In genomic region chr12:1972856-1973317, GRCh38 we compare ENCODE assay signal across 11 cellular contexts. TPM values are rescaled to one million over a fixed set of nuclear protein-coding genes. Genes with fewer than 3 reads are reported as not detected.
DNase-seq lines count a peak whose midpoint lies in the region; FAIRE-seq and TF ChIP-seq lines count a peak whose summit lies in the region.
"Had no signal": no experiment of that assay in that cellular context is flagged by ENCODE, and none has a peak within 500 bp of the region (broad histone marks: within the 10 kb centered on the region; RNA-seq: fewer than 3 reads in every experiment).

No MANE protein-coding gene starts in this region.

- H3K9ac ChIP-seq in GM23248 (peak overlapping the region; percentile 74), endothelial cell of umbilical vein (replicated peaks; ENCODE audit: extremely low read depth, insufficient read depth, low read length) (no peak overlapping the region), liver (ENCODE audit: low read depth in 1 of 2, low read length in 2 of 2) (no peak overlapping the region), stomach smooth muscle (ENCODE audit: low read length in 2 of 2) (peak overlapping the region; percentile 52 to 79)

- H3K9me2 ChIP-seq in GM23248 (ENCODE audit: insufficient read depth), result no peaks in the 10 kb centered on the region

- H3K36me3 ChIP-seq in GM23248 (ENCODE audit: low read depth) (0 out of 2 replicates have a peak, but pooled peaks cover 5% of the 10 kb centered on the region), endothelial cell of umbilical vein (ENCODE audit: control insufficient read depth in 2 of 2, extremely low read depth in 1 of 2, insufficient read depth in 2 of 2, low read length in 2 of 2) (no peaks in the 10 kb centered on the region), liver (ENCODE audit: control insufficient read depth in 4 of 4, insufficient read depth in 3 of 4, low read depth in 1 of 4, low read length in 3 of 4) (no peaks in the 10 kb centered on the region), stomach smooth muscle (ENCODE audit: control insufficient read depth in 2 of 2, insufficient read depth in 2 of 2, low read length in 2 of 2) (no peaks in the 10 kb centered on the region)
- no peaks in the 10 kb centered on the region for H3K36me3 ChIP-seq in CD8-positive, alpha-beta memory T cell (ENCODE audit: insufficient read depth, low read length)

- peaks cover 0 to 24% (median 11%) of the 10 kb centered on the region in 3 donors for H3K36me3 Mint-ChIP-seq in CD8-positive, alpha-beta memory T cell

- intact Hi-C loops in endothelial cell of umbilical vein (cut with micrococcal nuclease), result no loop called here

- H3K4me2 ChIP-seq in GM23248 (ENCODE audit: unreplicated experiment), result peak overlapping the region; percentile 60
- peak overlapping the region; percentile 21 for H3K4me2 ChIP-seq in endothelial cell of umbilical vein (ENCODE audit: insufficient read depth, low read length)

- H3K27ac Mint-ChIP-seq in CD8-positive, alpha-beta memory T cell, result peak overlapping the region in 1 of 8 donors; percentile 19
- H3K27ac Mint-ChIP-seq: activated CD8-positive, alpha-beta memory T cell treated with anti-CD3 and anti-CD28 coated beads, Interleukin-2, amount 10 ng/mL, durations not matched to agents 7 days and 5 days had no signal

- peak overlapping the region; percentile 50 for H3K4me3 ChIP-seq in GM23248
- no peak overlapping the region for H3K4me3 ChIP-seq in endothelial cell of umbilical vein (replicated peaks in 1 of 3; ENCODE audit: insufficient read depth in 1 of 3, low read depth in 1 of 3, low read length in 3 of 3)
- H3K4me3 ChIP-seq in liver (ENCODE audit: low read depth in 1 of 3, low read length in 3 of 3), result no peak overlapping the region
- H3K4me3 ChIP-seq in stomach smooth muscle (ENCODE audit: low read length in 2 of 2), result peak overlapping the region in 1 of 2 donors; percentile 9
- no peak overlapping the region for H3K4me3 ChIP-seq in CD8-positive, alpha-beta memory T cell (ENCODE audit: low read length)

- H3K4me1 ChIP-seq in GM23248 (ENCODE audit: insufficient read depth) (peaks cover 34% of the 10 kb centered on the region), endothelial cell of umbilical vein (ENCODE audit: control insufficient read depth, extremely low read depth, insufficient read depth, low read length) (no peaks in the 10 kb centered on the region), liver (ENCODE audit: control insufficient read depth in 4 of 4, insufficient read depth in 4 of 4, low read length in 3 of 4) (no peaks in the 10 kb centered on the region), stomach smooth muscle (ENCODE audit: control insufficient read depth, insufficient read depth, low read length) (peaks cover 12% of the 10 kb centered on the region)
- no peaks in the 10 kb centered on the region for H3K4me1 ChIP-seq in CD8-positive, alpha-beta memory T cell (ENCODE audit: insufficient read depth, low read length)

- 21 to 27% methylated on average over 9 of the region's 9 CpGs for WGBS in GM23248 (ENCODE audit: low coverage in 1 of 2, low lambda C conversion rate in 2 of 2, missing lambda C conversion rate in 2 of 2), 2 experiments
- WGBS in liver, result 86% methylated on average over 9 of the region's 9 CpGs

- in situ Hi-C loops in GM23248 (cut with MboI), result no loop called here

- peaks cover 6 to 42% (median 31%) of the 10 kb centered on the region in 3 donors for H3K4me1 Mint-ChIP-seq in CD8-positive, alpha-beta memory T cell
- H3K4me1 Mint-ChIP-seq: activated CD8-positive, alpha-beta memory T cell treated with anti-CD3 and anti-CD28 coated beads, Interleukin-2, amount 10 ng/mL, durations not matched to agents 7 days and 5 days had no signal

- H3K9me3 Mint-ChIP-seq in CD8-positive, alpha-beta memory T cell, result no peaks in the 10 kb centered on the region

- no peak overlapping the region for H3K4me3 Mint-ChIP-seq in CD8-positive, alpha-beta memory T cell
- H3K4me3 Mint-ChIP-seq: activated CD8-positive, alpha-beta memory T cell treated with anti-CD3 and anti-CD28 coated beads, Interleukin-2, amount 10 ng/mL, durations not matched to agents 7 days and 5 days had no signal

- TF ChIP-seq CTCF in endothelial cell of umbilical vein (IDR thresholded peaks at IDR 0.05; ENCODE audit: extremely low read depth in 1 of 2, insufficient read depth in 1 of 2, low read depth in 1 of 2, low read length in 2 of 2), result no peak
- TF ChIP-seq CTCF in liver (IDR thresholded peaks at IDR 0.05; ENCODE audit: low read depth, low read length, missing input control), result no peak

- H3K27me3 ChIP-seq in GM23248 (replicated peaks; ENCODE audit: insufficient read depth) (no peaks in the 10 kb centered on the region), endothelial cell of umbilical vein (ENCODE audit: control insufficient read depth in 2 of 2, insufficient read depth in 2 of 2, low read length in 2 of 2) (no peaks in the 10 kb centered on the region), liver (ENCODE audit: control insufficient read depth in 4 of 4, insufficient read depth in 4 of 4, low read length in 3 of 4) (no peaks in the 10 kb centered on the region), stomach smooth muscle (ENCODE audit: control insufficient read depth in 1 of 2, insufficient read depth in 2 of 2, low read length in 2 of 2) (no peaks in the 10 kb centered on the region)
- no peaks in the 10 kb centered on the region for H3K27me3 ChIP-seq in CD8-positive, alpha-beta memory T cell (ENCODE audit: insufficient read depth, low read length, poor library complexity, severe bottlenecking)

- H3K9me1 ChIP-seq in endothelial cell of umbilical vein (replicated peaks; ENCODE audit: control insufficient read depth, extremely low read depth, insufficient read depth, low read length), result no peaks in the 10 kb centered on the region

- DNase-seq in GM23248, result peak; percentile 73
- DNase-seq in endothelial cell of umbilical vein (ENCODE audit: low read depth, low spot score), result peak; percentile 65
- DNase-seq in CD8-positive, alpha-beta memory T cell, result no peak
- no peak for DNase-seq in foreskin melanocyte
- no peak for DNase-seq in SHP77 treated with DMSO at 0.1 percent for 48 hours (lab: John Stamatoyannopoulos, UW)
- no peak for DNase-seq in T1000 (lab: John Stamatoyannopoulos, UW)
- DNase-seq: activated CD8-positive, alpha-beta memory T cell treated with anti-CD3 and anti-CD28 coated beads, Interleukin-2, amount 10 ng/mL, durations not matched to agents 7 days and 5 days; NCI-H2171 treated with DMSO at 0.1 percent for 48 hours had no signal

- peak in 1 of 2 donors; percentile 11 for TF ChIP-seq RAD21 in liver (IDR thresholded peaks at IDR 0.05)

- peak overlapping the region; percentile 83 for H3K27ac ChIP-seq in GM23248
- H3K27ac ChIP-seq in endothelial cell of umbilical vein (ENCODE audit: insufficient read depth, low read depth, low read length), result no peak overlapping the region
- no peak overlapping the region for H3K27ac ChIP-seq in liver (ENCODE audit: low read depth in 1 of 2, low read length in 2 of 2)
- peak overlapping the region; percentile 83 for H3K27ac ChIP-seq in stomach smooth muscle (ENCODE audit: low read length)
- no peak overlapping the region for H3K27ac ChIP-seq in CD8-positive, alpha-beta memory T cell (ENCODE audit: low read depth, low read length)

- POLR2A ChIA-PET in endothelial cell of umbilical vein (lab: Charles Lee), result no interaction called here
- POLR2A ChIA-PET in CD8-positive, alpha-beta memory T cell (lab: Charles Lee), result no interaction called here

- H3K79me2 ChIP-seq in GM23248 (ENCODE audit: insufficient read depth) (0 out of 2 replicates have a peak, but pooled peaks cover 13% of the 10 kb centered on the region), endothelial cell of umbilical vein (ENCODE audit: control insufficient read depth, insufficient read depth, low read length) (no peaks in the 10 kb centered on the region)

- dilution Hi-C loops in endothelial cell of umbilical vein (cut with MboI; ENCODE audit: extremely low pct_ligation_motif_present, low sequenced_read_pairs), result no loop called here

- H3F3A ChIP-seq in GM23248 (ENCODE audit: insufficient read depth), result peaks cover 17% of the 10 kb centered on the region

- CTCF ChIA-PET in endothelial cell of umbilical vein (lab: Charles Lee), result interaction anchor here (1.2 kb wide), 1 partner anchor 33 kb away, joined by 5 read pairs; no protein-coding TSS in a partner anchor
- CTCF ChIA-PET in CD8-positive, alpha-beta memory T cell (lab: Charles Lee), result no interaction called here

- TF ChIP-seq POLR2A in endothelial cell of umbilical vein (IDR thresholded peaks at IDR 0.05; ENCODE audit: low read depth, low read length), result no peak

- peak; percentile 70 for FAIRE-seq in endothelial cell of umbilical vein (lab: Jason Lieb, UNC)
- FAIRE-seq: D721Med had no signal

- H2AFZ ChIP-seq in GM23248, result peak overlapping the region; percentile 60
- peak overlapping the region; percentile 11 for H2AFZ ChIP-seq in endothelial cell of umbilical vein (ENCODE audit: low read depth, low read length)

- no peaks in the 10 kb centered on the region for H3K9me3 ChIP-seq in GM23248 (ENCODE audit: low read depth)
- no peaks in the 10 kb centered on the region for H3K9me3 ChIP-seq in endothelial cell of umbilical vein (replicated peaks; ENCODE audit: control insufficient read depth, insufficient read depth, low read length)
- H3K9me3 ChIP-seq in liver (ENCODE audit: control insufficient read depth in 4 of 4, low read length in 3 of 4), result no peaks in the 10 kb centered on the region
- no peaks in the 10 kb centered on the region for H3K9me3 ChIP-seq in stomach smooth muscle (ENCODE audit: control insufficient read depth in 2 of 2, low read length in 2 of 2)
- H3K9me3 ChIP-seq in CD8-positive, alpha-beta memory T cell (ENCODE audit: low read length), result no peaks in the 10 kb centered on the region

- H4K20me1 ChIP-seq in GM23248 (ENCODE audit: insufficient read depth) (no peaks in the 10 kb centered on the region), endothelial cell of umbilical vein (replicated peaks; ENCODE audit: control insufficient read depth, extremely low read depth, insufficient read depth, low read length) (no peaks in the 10 kb centered on the region)

- no peaks in the 10 kb centered on the region for H3K27me3 Mint-ChIP-seq in CD8-positive, alpha-beta memory T cell
- H3K27me3 Mint-ChIP-seq: activated CD8-positive, alpha-beta memory T cell treated with anti-CD3 and anti-CD28 coated beads, Interleukin-2, amount 10 ng/mL, durations not matched to agents 7 days and 5 days had no signal

- no TSS peak for BruUV-seq in endothelial cell of umbilical vein (replicated peaks; lab: Mats Ljungman, UMichigan)

RNA-seq across cellular contexts. Expression of gene DCP1B, which starts 31.4 kb away (rescaled TPM):
- 14.9 and 16.5 TPM in 2 replicates for total RNA-seq in GM23248 (2014; rRNA removed; shearing (Covaris generic))
- polyA plus RNA-seq in GM23248 (2016; fragmentation: Nextera tagmentation; extraction: Ambion mirVana), result 14.3 and 18.1 TPM in 2 replicates
- 10.6 and 11.2 TPM in 2 replicates for total RNA-seq in endothelial cell of umbilical vein
- polyA plus RNA-seq in endothelial cell of umbilical vein, result 19.8 and 23.0 TPM in 2 replicates
- polyA plus RNA-seq in endothelial cell of umbilical vein (2011; cell fraction: cytosol; rRNA removed), result 21.6 and 24.1 TPM in 2 replicates
- polyA plus RNA-seq in endothelial cell of umbilical vein (2011; cell fraction: nucleus; rRNA removed), result 17.6 and 21.5 TPM in 2 replicates
- 11.0 and 14.1 TPM in 2 replicates for polyA plus RNA-seq in endothelial cell of umbilical vein (2012)
- 17.7 and 19.1 TPM in 2 replicates for polyA minus RNA-seq in endothelial cell of umbilical vein
- 3.1 TPM for polyA minus RNA-seq in endothelial cell of umbilical vein (2011; cell fraction: cytosol; rRNA and poly(A)+ RNA removed)
- polyA minus RNA-seq in endothelial cell of umbilical vein (2011; cell fraction: nucleus; rRNA and poly(A)+ RNA removed), result 11.4 and 11.6 TPM in 2 replicates
- total RNA-seq in liver, result 1 to 10 TPM; 3.5 to 5.1 TPM
- polyA plus RNA-seq in liver, result 1 to 10 TPM; 4.0 to 5.5 TPM
- 10 to 100 TPM; 13.9 to 16.7 TPM for total RNA-seq in CD8-positive, alpha-beta memory T cell
- 26.0 TPM for polyA plus RNA-seq in CD8-positive, alpha-beta memory T cell

RNA-seq across cellular contexts. Expression of gene CACNA2D4, which starts 54.4 kb away (rescaled TPM):
- under 0.01 TPM in 1 of 2 replicates, not detected in the other for total RNA-seq in GM23248 (2014; rRNA removed; shearing (Covaris generic))
- 0.23 and 0.49 TPM in 2 replicates for polyA plus RNA-seq in GM23248 (2016; fragmentation: Nextera tagmentation; extraction: Ambion mirVana)
- 0.51 and 0.73 TPM in 2 replicates for total RNA-seq in endothelial cell of umbilical vein
- 0.58 and 0.67 TPM in 2 replicates for polyA plus RNA-seq in endothelial cell of umbilical vein
- 0.37 and 0.54 TPM in 2 replicates for polyA plus RNA-seq in endothelial cell of umbilical vein (2011; cell fraction: cytosol; rRNA removed)
- 1.4 and 2.2 TPM in 2 replicates for polyA plus RNA-seq in endothelial cell of umbilical vein (2011; cell fraction: nucleus; rRNA removed)
- polyA plus RNA-seq in endothelial cell of umbilical vein (2012), result 1.4 and 1.8 TPM in 2 replicates
- 0.39 and 0.64 TPM in 2 replicates for polyA minus RNA-seq in endothelial cell of umbilical vein
- polyA minus RNA-seq in endothelial cell of umbilical vein (2011; cell fraction: cytosol; rRNA and poly(A)+ RNA removed), result not detected
- 0.19 TPM in 1 of 2 replicates, not detected in the other for polyA minus RNA-seq in endothelial cell of umbilical vein (2011; cell fraction: nucleus; rRNA and poly(A)+ RNA removed)
- 1 to 10 TPM; 1.5 to 2.8 TPM for total RNA-seq in liver
- 1 to 10 TPM in 1 of 2 donors, under 1 TPM in 1; 0.82 to 1.0 TPM for polyA plus RNA-seq in liver
- 1 to 10 TPM; 5.7 to 6.5 TPM for total RNA-seq in CD8-positive, alpha-beta memory T cell
- 7.6 TPM for polyA plus RNA-seq in CD8-positive, alpha-beta memory T cell

Comparison
In these comparisons a context has a peak if more than half of its experiments do, and no peak if none do; other contexts are left out.
1. DNase-seq: peak in GM23248 (single experiment) and endothelial cell of umbilical vein (single experiment); none in CD8-positive, alpha-beta memory T cell (0 of 5), foreskin melanocyte (single experiment), SHP77 treated with DMSO at 0.1 percent for 48 hours (single experiment) and T1000 (single experiment).
2. H3K27ac ChIP-seq: peak in GM23248 (single experiment) and stomach smooth muscle (single experiment); none in endothelial cell of umbilical vein (single experiment), liver (0 of 2) and CD8-positive, alpha-beta memory T cell (single experiment).
3. H3K9ac ChIP-seq: peak in GM23248 (single experiment) and stomach smooth muscle (2 of 2); none in endothelial cell of umbilical vein (single experiment) and liver (0 of 2).